In the genomic region with DNA sequence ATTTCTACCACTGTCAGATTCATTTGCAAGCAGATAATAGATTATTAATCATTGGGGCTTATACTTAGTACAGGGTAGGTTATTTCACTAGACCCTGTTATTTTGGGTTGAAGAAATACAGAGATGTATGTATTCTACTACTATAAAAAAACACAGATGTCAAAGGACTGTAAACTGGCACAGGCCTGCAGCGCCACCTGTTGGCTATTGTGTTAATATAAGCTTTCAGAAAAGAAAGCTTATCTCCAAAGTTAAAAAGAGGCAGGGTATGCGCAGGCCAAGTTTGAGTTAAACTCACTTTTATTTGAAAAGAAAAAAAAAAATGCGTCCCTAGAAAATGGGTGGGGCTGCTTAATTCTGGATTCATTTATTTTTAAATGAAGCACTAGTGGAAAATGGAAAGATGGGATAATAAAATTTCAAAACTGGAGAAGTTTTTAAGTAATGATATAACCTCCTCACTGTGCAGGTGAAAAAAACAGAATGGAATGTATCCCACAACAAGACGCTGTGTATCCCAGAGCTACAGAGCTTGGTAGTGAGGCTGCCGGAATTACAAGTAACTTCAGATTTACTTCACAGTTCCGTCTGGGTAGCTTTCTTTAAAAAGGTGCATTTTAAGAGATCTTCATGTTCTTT, we compare ENCODE assay signal across 9 cellular contexts.
DNase-seq lines count a peak whose midpoint lies in the region; ATAC-seq and TF ChIP-seq lines count a peak whose summit lies in the region.
"Had no signal": no experiment of that assay in that cellular context is flagged by ENCODE, and none has a peak within 500 bp of the region (broad histone marks: within the 10 kb centered on the region; RNA-seq: fewer than 3 reads in every experiment).

No MANE protein-coding gene starts in this region.

- WGBS in endodermal cell (ENCODE audit: insufficient coverage in 1 of 2, insufficient read length in 1 of 2), 2 experiments, result 44 to 57% methylated on average over 2 to 6 of the region's 6 CpGs

- H3K4me1 ChIP-seq in DOHH2 (ENCODE audit: control insufficient read depth, low read length), result peaks cover 4% of the 10 kb centered on the region; the same call in 1 of the 2 replicates
- no peaks in the 10 kb centered on the region for H3K4me1 ChIP-seq in endodermal cell (ENCODE audit: control insufficient read depth, insufficient read depth, low read length)

- H3K27me3 ChIP-seq in DOHH2 (ENCODE audit: control insufficient read depth, low read length) (peaks cover 3% of the 10 kb centered on the region; the same call in 1 of the 2 replicates), endodermal cell (ENCODE audit: control insufficient read depth, insufficient read depth, low read length, poor library complexity, severe bottlenecking) (no peaks in the 10 kb centered on the region)

- no peaks in the 10 kb centered on the region for H3K36me3 ChIP-seq in DOHH2 (ENCODE audit: control insufficient read depth, low read length)
- H3K36me3 ChIP-seq in endodermal cell (ENCODE audit: control insufficient read depth, insufficient read depth, low read length), result no peaks in the 10 kb centered on the region

- H3K27ac ChIP-seq in DOHH2 (ENCODE audit: low read depth, low read length) (no peak overlapping the region), endodermal cell (ENCODE audit: low read depth, low read length) (no peak overlapping the region)

- no peaks in the 10 kb centered on the region for H4K20me1 ChIP-seq in DOHH2 (ENCODE audit: control insufficient read depth, insufficient read depth, low read depth, low read length)

- H3K4me2 ChIP-seq in DOHH2 (ENCODE audit: low read length), result no peak overlapping the region

- no peaks in the 10 kb centered on the region for H3F3A ChIP-seq in DOHH2 (ENCODE audit: control insufficient read depth, insufficient read depth)

- H3K9ac ChIP-seq in endodermal cell (ENCODE audit: extremely low read depth, low read length, poor library complexity, severe bottlenecking), result no peak overlapping the region

- no peak overlapping the region for H3K4me3 ChIP-seq in DOHH2 (ENCODE audit: low read length)
- no peak overlapping the region for H3K4me3 ChIP-seq in endodermal cell (ENCODE audit: low read length)

- H3K36me3 Mint-ChIP-seq in endodermal cell (ENCODE audit: low read depth), result peaks cover 2% of the 10 kb centered on the region
- H3K36me3 Mint-ChIP-seq: activated naive CD8-positive, alpha-beta T cell had no signal

- peak; percentile 84 for TF ChIP-seq CTCF in DOHH2 (IDR thresholded peaks at IDR 0.05; ENCODE audit: low read depth, low read length, poor library complexity, severe bottlenecking)
- TF ChIP-seq CTCF in endodermal cell (conservative IDR thresholded peaks at IDR 0.05), result peak; percentile 95

- ATAC-seq in HG02759 (IDR thresholded peaks at IDR 0.05; ENCODE audit: unreplicated experiment) (peak; percentile 73), GM19324 (IDR thresholded peaks at IDR 0.05; ENCODE audit: low FRiP score, unreplicated experiment) (no peak)

- H3K4me1 Mint-ChIP-seq in endodermal cell, result peaks cover 8% of the 10 kb centered on the region

- H3K9me3 ChIP-seq in DOHH2 (ENCODE audit: control insufficient read depth, insufficient read depth, low read length), result no peaks in the 10 kb centered on the region
- H3K9me3 ChIP-seq in endodermal cell (ENCODE audit: control insufficient read depth, low read length), result no peaks in the 10 kb centered on the region

- no peak overlapping the region for H3K4me3 Mint-ChIP-seq in endodermal cell
- H3K4me3 Mint-ChIP-seq: activated naive CD8-positive, alpha-beta T cell had no signal

- no peaks in the 10 kb centered on the region for H3K79me2 ChIP-seq in DOHH2 (ENCODE audit: control insufficient read depth, low read length)

- no peak overlapping the region for H3K27ac Mint-ChIP-seq in endodermal cell
- H3K27ac Mint-ChIP-seq: activated naive CD8-positive, alpha-beta T cell had no signal

- DNase-seq in NCI-H69 (lab: John Stamatoyannopoulos, UW) (peak; percentile 67), endodermal cell (peak; percentile 79), midbrain (lab: John Stamatoyannopoulos, UW) (peak; percentile 73)
- peak; percentile 36 to 45 for DNase-seq in activated CD8-positive, alpha-beta memory T cell treated with anti-CD3 and anti-CD28 coated beads for 4 hours (ENCODE audit: low read depth in 2 of 2)
- DNase-seq in stimulated activated CD8-positive, alpha-beta memory T cell treated with anti-CD3 and anti-CD28 coated beads, Interleukin-4, amount 100 ng/mL, for 1 hour (ENCODE audit: low read depth in 2 of 2, low spot score in 1 of 2), result peak; percentile 38 to 44

- peaks cover 3% of the 10 kb centered on the region for H3K9me3 Mint-ChIP-seq in endodermal cell

- H3K27me3 Mint-ChIP-seq in endodermal cell (ENCODE audit: insufficient read depth), result no peaks in the 10 kb centered on the region
- H3K27me3 Mint-ChIP-seq: activated naive CD8-positive, alpha-beta T cell had no signal

- no peaks in the 10 kb centered on the region for H3K9me2 ChIP-seq in DOHH2 (replicated peaks; ENCODE audit: control insufficient read depth, low read length)
